1 cellular context compared by ENCODE assay signal in the genomic region with DNA sequence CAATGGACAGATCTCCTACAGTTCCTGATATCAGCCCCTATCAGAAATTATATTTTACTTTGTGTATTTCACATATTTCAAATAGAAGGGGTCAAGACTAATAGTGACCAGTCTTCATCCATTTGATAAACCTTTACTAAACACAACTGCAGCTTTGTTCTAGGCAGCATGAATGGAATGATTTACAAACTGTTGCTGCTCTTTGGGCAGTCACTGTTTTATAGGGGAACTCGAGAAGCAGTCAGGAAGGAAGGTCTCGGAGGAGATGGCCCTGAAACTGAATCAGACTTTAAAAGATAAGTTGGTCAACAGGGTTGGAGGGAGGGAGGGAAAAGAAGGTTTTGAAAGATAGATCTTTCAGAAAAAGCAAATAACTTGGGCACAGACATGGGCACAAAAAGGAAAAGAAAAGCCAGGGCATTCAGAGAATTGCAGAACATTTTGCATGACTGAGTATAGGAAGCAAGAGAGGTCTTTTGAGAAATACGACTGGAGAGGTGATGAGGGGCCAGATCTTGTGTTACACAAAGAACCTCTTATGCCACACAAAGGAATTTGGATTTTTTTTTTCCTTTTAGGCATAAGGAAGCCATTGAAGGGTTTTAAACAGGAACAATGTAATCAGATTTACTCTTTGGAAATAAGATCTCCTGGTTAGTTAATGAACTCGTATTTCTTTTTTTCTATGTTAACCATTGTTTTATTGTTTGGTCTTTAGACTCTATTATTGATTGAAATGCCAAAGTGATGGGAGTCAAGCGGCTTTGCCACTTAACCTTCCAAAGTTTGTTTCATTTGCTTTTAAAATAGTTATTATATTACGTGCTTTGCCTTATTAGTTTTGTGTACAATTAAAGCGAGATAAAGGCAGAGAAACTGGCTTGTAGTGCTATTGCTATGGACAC.
TF ChIP-seq lines count a peak whose summit lies in the region.

No MANE protein-coding gene starts in this region.

TF ChIP-seq in IMR-90, 13 proteins besides CTCF, POLR2A, EP300 and RAD21 (continued from another document):
- no peak for TF ChIP-seq MXI1 (IDR thresholded peaks at IDR 0.05; ENCODE audit: borderline replicate concordance, low read depth, low read length)
- TF ChIP-seq FOS (IDR thresholded peaks at IDR 0.05; ENCODE audit: low read depth, low read length), result no peak
- TF ChIP-seq RCOR1 (IDR thresholded peaks at IDR 0.05; ENCODE audit: insufficient replicate concordance, low read length), result no peak
- no peak for TF ChIP-seq NFE2L2 (IDR thresholded peaks at IDR 0.05; ENCODE audit: low read depth, low read length)
